ENCODE assay signal across 19 cellular contexts in genomic region chr1:9624081-9624480, GRCh38. TPM values are rescaled to one million over a fixed set of nuclear protein-coding genes. Genes with fewer than 3 reads are reported as not detected.
DNase-seq lines count a peak whose midpoint lies in the region; ATAC-seq and TF ChIP-seq lines count a peak whose summit lies in the region.
"Had no signal": no experiment of that assay in that cellular context is flagged by ENCODE, and none has a peak within 500 bp of the region (broad histone marks: within the 10 kb centered on the region; RNA-seq: fewer than 3 reads in every experiment).

No MANE protein-coding gene starts in this region.

- no peaks in the 10 kb centered on the region for H3K36me3 Mint-ChIP-seq in activated T-cell treated with anti-CD3 and anti-CD28 coated beads, Interleukin-2, amount 50 U/mL, for 4 hours (ENCODE audit: insufficient read depth)
- H3K36me3 Mint-ChIP-seq in CD8-positive, alpha-beta T cell = peaks cover 2% of the 10 kb centered on the region
- H3K36me3 Mint-ChIP-seq in activated T-helper 1 cell treated with anti-CD3 and anti-CD28 coated beads, Interleukin-12 subunit alpha, Interleukin-12 subunit beta, Interleukin-2, Interleukin-4 antibody, amounts not matched to agents 30 ng/mL and 10 ng/mL and 1 ng/mL, durations not matched to agents 14 hours and 24 hours and 36 hours (ENCODE audit: low read depth) = no peaks in the 10 kb centered on the region

- H2BK12ac ChIP-seq in neuronal stem cell (ENCODE audit: low read length) = no peak overlapping the region

- H3K27ac Mint-ChIP-seq in CD8-positive, alpha-beta T cell = no peak overlapping the region
- peak overlapping the region; percentile 76 for H3K27ac Mint-ChIP-seq in activated T-helper 1 cell treated with anti-CD3 and anti-CD28 coated beads, Interleukin-12 subunit alpha, Interleukin-12 subunit beta, Interleukin-2, Interleukin-4 antibody, amounts not matched to agents 30 ng/mL and 10 ng/mL and 1 ng/mL, durations not matched to agents 14 hours and 24 hours and 36 hours
- H3K27ac Mint-ChIP-seq: H9 had no signal

- peak overlapping the region; percentile 59 for H3K18ac ChIP-seq in neuronal stem cell (ENCODE audit: low read length)

- no peak overlapping the region for H2BK15ac ChIP-seq in neuronal stem cell (ENCODE audit: low read length)

- POLR2A ChIA-PET in CD8-positive, alpha-beta T cell (lab: Charles Lee) = no interaction called here

- H3K79me1 ChIP-seq in neuronal stem cell (ENCODE audit: low read depth, low read length) = peaks cover under 1% of the 10 kb centered on the region

- ATAC-seq in activated T-cell treated with anti-CD3 and anti-CD28 coated beads, Interleukin-2, amount 50 U/mL, for 4 hours = no peak
- ATAC-seq in CD8-positive, alpha-beta T cell = no peak

- TF ChIP-seq CTCF in CD8-positive, alpha-beta T cell (IDR thresholded peaks at IDR 0.05) = no peak

- H3K27ac ChIP-seq in CD8-positive, alpha-beta T cell (ENCODE audit: low read depth, low read length) = no peak overlapping the region
- no peak overlapping the region for H3K27ac ChIP-seq in neuronal stem cell (replicated peaks; ENCODE audit: low read length)
- H3K27ac ChIP-seq: Peyer's patch had no signal

- peaks cover 9% of the 10 kb centered on the region for H3K27me3 Mint-ChIP-seq in activated T-cell treated with anti-CD3 and anti-CD28 coated beads, Interleukin-2, amount 50 U/mL, for 4 hours (ENCODE audit: low read depth)
- H3K27me3 Mint-ChIP-seq in CD8-positive, alpha-beta T cell (ENCODE audit: low read depth) = peaks cover 4% of the 10 kb centered on the region
- peaks cover 18% of the 10 kb centered on the region for H3K27me3 Mint-ChIP-seq in activated T-helper 1 cell treated with anti-CD3 and anti-CD28 coated beads, Interleukin-12 subunit alpha, Interleukin-12 subunit beta, Interleukin-2, Interleukin-4 antibody, amounts not matched to agents 30 ng/mL and 10 ng/mL and 1 ng/mL, durations not matched to agents 14 hours and 24 hours and 36 hours (ENCODE audit: insufficient read depth)

- H2AK5ac ChIP-seq in neuronal stem cell (ENCODE audit: low read depth, low read length) = no peak overlapping the region

- H3K4me1 Mint-ChIP-seq in activated T-cell treated with anti-CD3 and anti-CD28 coated beads, Interleukin-2, amount 50 U/mL, for 4 hours (ENCODE audit: low read depth) = peaks cover 27% of the 10 kb centered on the region
- peaks cover 23% of the 10 kb centered on the region for H3K4me1 Mint-ChIP-seq in CD8-positive, alpha-beta T cell (ENCODE audit: low read depth)
- H3K4me1 Mint-ChIP-seq in activated T-helper 1 cell treated with anti-CD3 and anti-CD28 coated beads, Interleukin-12 subunit alpha, Interleukin-12 subunit beta, Interleukin-2, Interleukin-4 antibody, amounts not matched to agents 30 ng/mL and 10 ng/mL and 1 ng/mL, durations not matched to agents 14 hours and 24 hours and 36 hours (ENCODE audit: low read depth) = peaks cover 31% of the 10 kb centered on the region

- no peak overlapping the region for H4K91ac ChIP-seq in neuronal stem cell (ENCODE audit: low read depth, low read length, poor library complexity)

- no peaks in the 10 kb centered on the region for H3K9me3 ChIP-seq in CD8-positive, alpha-beta T cell (ENCODE audit: low read length)
- no peaks in the 10 kb centered on the region for H3K9me3 ChIP-seq in neuronal stem cell (replicated peaks in 1 of 2; ENCODE audit: control insufficient read depth in 2 of 2, insufficient read depth in 1 of 2, low read depth in 1 of 2, low read length in 2 of 2)
- H3K9me3 ChIP-seq: Caco-2, Peyer's patch had no signal

- H3K23ac ChIP-seq in neuronal stem cell (ENCODE audit: low read depth, low read length, poor library complexity) = no peak overlapping the region

- CTCF ChIA-PET in CD8-positive, alpha-beta T cell (lab: Charles Lee) = interaction anchor here (0.6 to 10.8 kb wide), 2 partner anchors 57 to 100 kb away, joined by 4 to 319 read pairs; no protein-coding TSS in a partner anchor

- intact Hi-C loops in CD8-positive, alpha-beta T cell (cut with DNase I, micrococcal nuclease) = no loop called here
- intact Hi-C loops in activated T-helper 1 cell treated with anti-CD3 and anti-CD28 coated beads, Interleukin-12 subunit alpha, Interleukin-12 subunit beta, Interleukin-2, Interleukin-4 antibody, amounts not matched to agents 30 ng/mL and 10 ng/mL and 1 ng/mL, durations not matched to agents 14 hours and 24 hours and 36 hours (cut with micrococcal nuclease) = no loop called here

- no peak overlapping the region for H2BK120ac ChIP-seq in neuronal stem cell (ENCODE audit: low read depth, low read length)

- no peaks in the 10 kb centered on the region for H3K36me3 ChIP-seq in CD8-positive, alpha-beta T cell (ENCODE audit: insufficient read depth, low read length)
- no peaks in the 10 kb centered on the region for H3K36me3 ChIP-seq in neuronal stem cell (replicated peaks in 1 of 2; ENCODE audit: control insufficient read depth in 2 of 2, insufficient read depth in 2 of 2, low read length in 2 of 2)
- H3K36me3 ChIP-seq: Peyer's patch had no signal

- no peaks in the 10 kb centered on the region for H3K9me3 Mint-ChIP-seq in activated T-cell treated with anti-CD3 and anti-CD28 coated beads, Interleukin-2, amount 50 U/mL, for 4 hours
- H3K9me3 Mint-ChIP-seq in CD8-positive, alpha-beta T cell = no peaks in the 10 kb centered on the region
- H3K9me3 Mint-ChIP-seq in activated T-helper 1 cell treated with anti-CD3 and anti-CD28 coated beads, Interleukin-12 subunit alpha, Interleukin-12 subunit beta, Interleukin-2, Interleukin-4 antibody, amounts not matched to agents 30 ng/mL and 10 ng/mL and 1 ng/mL, durations not matched to agents 14 hours and 24 hours and 36 hours = no peaks in the 10 kb centered on the region

- H3K4me2 ChIP-seq in neuronal stem cell (ENCODE audit: insufficient read depth, low read length, poor library complexity, severe bottlenecking) = no peak overlapping the region

- H3K4ac ChIP-seq in neuronal stem cell (ENCODE audit: low read length) = no peak overlapping the region

- peaks cover 32% of the 10 kb centered on the region for H3K4me1 ChIP-seq in CD8-positive, alpha-beta T cell (ENCODE audit: insufficient read depth, low read length)
- peaks cover 6 to 7% of the 10 kb centered on the region in 2 donors for H3K4me1 ChIP-seq in neuronal stem cell (ENCODE audit: control insufficient read depth in 2 of 2, insufficient read depth in 1 of 2, low read depth in 1 of 2, low read length in 2 of 2)

- no peak overlapping the region for H3K9ac ChIP-seq in neuronal stem cell (ENCODE audit: low read depth, low read length, poor library complexity)

- no peak overlapping the region for H2AFZ ChIP-seq in neuronal stem cell (ENCODE audit: low read length)

- H3K4me3 Mint-ChIP-seq in activated T-cell treated with anti-CD3 and anti-CD28 coated beads, Interleukin-2, amount 50 U/mL, for 4 hours = peak overlapping the region; percentile 31
- peak overlapping the region; percentile 11 for H3K4me3 Mint-ChIP-seq in CD8-positive, alpha-beta T cell
- no peak overlapping the region for H3K4me3 Mint-ChIP-seq in activated T-helper 1 cell treated with anti-CD3 and anti-CD28 coated beads, Interleukin-12 subunit alpha, Interleukin-12 subunit beta, Interleukin-2, Interleukin-4 antibody, amounts not matched to agents 30 ng/mL and 10 ng/mL and 1 ng/mL, durations not matched to agents 14 hours and 24 hours and 36 hours
- H3K4me3 Mint-ChIP-seq: H9 had no signal

- no peak overlapping the region for H2BK5ac ChIP-seq in neuronal stem cell (ENCODE audit: low read length)

- WGBS in neuronal stem cell (ENCODE audit: extremely low coverage in 2 of 2, insufficient read length in 2 of 2, insufficient replicate concordance in 1 of 2), 2 donors = no CpG with 5 or more reads among the region's 2 CpGs

- H3K27me3 ChIP-seq in CD8-positive, alpha-beta T cell (ENCODE audit: insufficient read depth, low read length) = no peaks in the 10 kb centered on the region
- H3K27me3 ChIP-seq in neuronal stem cell (ENCODE audit: control insufficient read depth in 3 of 3, insufficient read depth in 3 of 3, low read depth in 1 of 3, low read length in 3 of 3) = peaks cover 0 to 17% (median 5%) of the 10 kb centered on the region in 3 experiments
- H3K27me3 ChIP-seq: Peyer's patch had no signal

- H3K4me3 ChIP-seq in CD8-positive, alpha-beta T cell (ENCODE audit: low read depth, low read length) = no peak overlapping the region
- peak overlapping the region in 1 of 2 donors; percentile 3 for H3K4me3 ChIP-seq in neuronal stem cell (ENCODE audit: low read length in 2 of 2)
- H3K4me3 ChIP-seq: Peyer's patch had no signal

- no peak overlapping the region for H3K14ac ChIP-seq in neuronal stem cell (ENCODE audit: low read length)

- no peak overlapping the region for H4K8ac ChIP-seq in neuronal stem cell (ENCODE audit: low read depth, low read length)

- no peak for DNase-seq in activated T-cell treated with anti-CD3 and anti-CD28 coated beads, Interleukin-2, amount 50 U/mL, for 4 hours
- no peak for DNase-seq in activated T-cell treated with anti-CD3 and anti-CD28 coated beads, Interleukin-2, amount 50 U/mL, for 48 hours
- DNase-seq in CD8-positive, alpha-beta T cell = no peak
- no peak for DNase-seq in activated T-helper 1 cell treated with anti-CD3 and anti-CD28 coated beads, Interleukin-12 subunit alpha, Interleukin-12 subunit beta, Interleukin-2, Interleukin-4 antibody, amounts not matched to agents 30 ng/mL and 10 ng/mL and 1 ng/mL, durations not matched to agents 14 hours and 24 hours and 36 hours (ENCODE audit: low spot score)
- DNase-seq in neuronal stem cell (ENCODE audit: low spot score) = no peak
- DNase-seq in KG1 (lab: John Stamatoyannopoulos, UW) = no peak
- DNase-seq in NCI-H2227 (lab: John Stamatoyannopoulos, UW; ENCODE audit: unreplicated experiment) = no peak
- no peak for DNase-seq in effector CD8-positive, alpha-beta T cell (lab: John Stamatoyannopoulos, UW)
- DNase-seq: AML-193, Caco-2, DMS 273 treated with DMSO at 0.1 percent for 48 hours, DMS79 treated with DMSO at 0.1 percent for 48 hours, H9, Karpas-422, MV-4-11, NCI-H1105 treated with DMSO at 0.1 percent for 48 hours, NCI-H2029 treated with DMSO at 0.1 percent for 48 hours, NCI-H524 treated with DMSO at 0.1 percent for 48 hours, Peyer's patch had no signal

RNA-seq across cellular contexts. Expression of gene PIK3CD, which starts 27.4 kb away (rescaled TPM):
- 100 to 1,000 TPM in 1 of 3 donors, 10 to 100 TPM in 2; 97.6 to 123 (median 99.2) TPM for total RNA-seq in activated T-cell treated with anti-CD3 and anti-CD28 coated beads, Interleukin-2, amount 50 U/mL, for 4 hours
- 100 to 1,000 TPM; 200 to 214 TPM for total RNA-seq in CD8-positive, alpha-beta T cell
- 287 and 291 TPM in 2 replicates for total RNA-seq in activated T-helper 1 cell treated with anti-CD3 and anti-CD28 coated beads, Interleukin-12 subunit alpha, Interleukin-12 subunit beta, Interleukin-2, Interleukin-4 antibody, amounts not matched to agents 30 ng/mL and 10 ng/mL and 1 ng/mL, durations not matched to agents 14 hours and 24 hours and 36 hours
- polyA plus RNA-seq in neuronal stem cell (2013, experiment 1 of 2) = 5.9 TPM
- 6.2 TPM for polyA plus RNA-seq in neuronal stem cell (2013, experiment 2 of 2)

RNA-seq across cellular contexts. Expression of gene TMEM201, which starts 35.4 kb away (rescaled TPM):
- 10 to 100 TPM; 37.0 to 44.6 (median 38.8) TPM for total RNA-seq in activated T-cell treated with anti-CD3 and anti-CD28 coated beads, Interleukin-2, amount 50 U/mL, for 4 hours
- total RNA-seq in CD8-positive, alpha-beta T cell = 10 to 100 TPM; 10.7 to 11.5 TPM
- 36.7 and 38.7 TPM in 2 replicates for total RNA-seq in activated T-helper 1 cell treated with anti-CD3 and anti-CD28 coated beads, Interleukin-12 subunit alpha, Interleukin-12 subunit beta, Interleukin-2, Interleukin-4 antibody, amounts not matched to agents 30 ng/mL and 10 ng/mL and 1 ng/mL, durations not matched to agents 14 hours and 24 hours and 36 hours
- polyA plus RNA-seq in neuronal stem cell (2013, experiment 1 of 2) = 14.4 TPM
- polyA plus RNA-seq in neuronal stem cell (2013, experiment 2 of 2) = 13.9 TPM
